In the genomic region with DNA sequence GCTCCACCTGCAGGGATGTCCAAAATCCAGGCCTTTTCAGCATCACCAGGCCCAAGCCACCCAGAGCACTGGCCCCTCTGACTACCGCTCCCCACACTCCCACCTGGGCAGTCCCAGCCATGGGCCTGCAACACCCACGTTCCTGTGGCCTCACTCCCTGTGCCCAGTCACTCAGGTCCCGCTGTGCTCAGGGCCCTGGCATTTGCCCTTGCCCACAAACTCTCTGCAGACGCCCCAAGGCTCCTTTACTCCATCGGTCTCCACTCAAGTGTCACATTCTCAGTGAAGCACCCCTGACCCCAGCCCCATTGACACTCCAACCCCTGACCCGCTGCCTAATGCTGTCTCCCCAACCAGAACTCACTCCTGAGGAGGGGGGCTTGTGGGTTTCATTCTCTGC, we compare ENCODE assay signal across 22 cellular contexts. TPM values are rescaled to one million over a fixed set of nuclear protein-coding genes. Genes with fewer than 3 reads are reported as not detected.
A peak's percentile ranks its signal among the peaks of the same experiment; 100 is the strongest.
DNase-seq lines count a peak whose midpoint lies in the region; ATAC-seq, FAIRE-seq and TF ChIP-seq lines count a peak whose summit lies in the region.
"Had no signal": no experiment of that assay in that cellular context is flagged by ENCODE, and none has a peak within 500 bp of the region (broad histone marks: within the 10 kb centered on the region; RNA-seq: fewer than 3 reads in every experiment).

No MANE protein-coding gene starts in this region.

- H3F3A ChIP-seq in smooth muscle cell (ENCODE audit: low read depth) = no peaks in the 10 kb centered on the region

- H3K9ac ChIP-seq in smooth muscle cell (ENCODE audit: low read depth) = no peak overlapping the region

- no peak for TF ChIP-seq CTCF in left ventricle myocardium inferior (IDR thresholded peaks at IDR 0.05; ENCODE audit: borderline replicate concordance)
- TF ChIP-seq CTCF in right lobe of liver (IDR thresholded peaks at IDR 0.05) = no peak
- no peak for TF ChIP-seq CTCF in D721Med (IDR thresholded peaks at IDR 0.05; ENCODE audit: insufficient read depth, missing control alignments)
- TF ChIP-seq CTCF in smooth muscle cell (IDR thresholded peaks at IDR 0.05; ENCODE audit: borderline replicate concordance, insufficient read depth, poor library complexity, severe bottlenecking) = no peak

- WGBS in right lobe of liver (ENCODE audit: insufficient coverage, low coverage, low lambda C conversion rate, missing lambda C conversion rate) = 95% methylated on average over 3 of the region's 6 CpGs
- WGBS in smooth muscle cell (ENCODE audit: low lambda C conversion rate) = 95% methylated on average over 6 of the region's 6 CpGs

- H3K4me2 ChIP-seq in smooth muscle cell = no peak overlapping the region

- H3K27ac ChIP-seq in left ventricle myocardium inferior (replicated peaks) = peak overlapping the region; percentile 89
- H3K27ac ChIP-seq in right lobe of liver = peak overlapping the region in 2 of 3 donors; percentile 2 to 10
- no peak overlapping the region for H3K27ac ChIP-seq in smooth muscle cell (ENCODE audit: low read depth)

- H3K36me3 ChIP-seq in left ventricle myocardium inferior (peaks cover 11% of the 10 kb centered on the region), right lobe of liver (no peaks in the 10 kb centered on the region), smooth muscle cell (ENCODE audit: low read depth) (no peaks in the 10 kb centered on the region)

- H2AFZ ChIP-seq in smooth muscle cell (ENCODE audit: low read depth) = no peak overlapping the region

- H3K4me1 ChIP-seq in left ventricle myocardium inferior = peaks cover 54% of the 10 kb centered on the region
- H3K4me1 ChIP-seq in right lobe of liver = peaks cover 0 to 43% (median 8%) of the 10 kb centered on the region in 4 donors
- no peaks in the 10 kb centered on the region for H3K4me1 ChIP-seq in smooth muscle cell (ENCODE audit: low read depth)

- intact Hi-C loops in left ventricle myocardium inferior (cut with micrococcal nuclease) = no loop called here
- intact Hi-C loops in Right ventricle myocardium superior (cut with DNase I) = no loop called here
- intact Hi-C loops in right lobe of liver (cut with DNase I) = no loop called here
- intact Hi-C loops in sciatic nerve (cut with DNase I) = no loop called here

- H3K79me2 ChIP-seq in smooth muscle cell (ENCODE audit: low read depth) = no peaks in the 10 kb centered on the region

- H3K4me3 ChIP-seq in left ventricle myocardium inferior (peak overlapping the region; percentile 29), right lobe of liver (no peak overlapping the region), smooth muscle cell (no peak overlapping the region)
- H3K4me3 ChIP-seq: testis had no signal

- TF ChIP-seq POLR2A in right lobe of liver (IDR thresholded peaks at IDR 0.05) = no peak

- no peak for ATAC-seq in Right ventricle myocardium superior (ENCODE audit: poor library complexity)
- no peak for ATAC-seq in right lobe of liver
- peak; percentile 0 for ATAC-seq in sciatic nerve
- ATAC-seq in HG03095 (IDR thresholded peaks at IDR 0.05; ENCODE audit: unreplicated experiment) = no peak
- ATAC-seq: activated CD4-positive, CD25-positive, alpha-beta regulatory T cell treated with anti-CD3 and anti-CD28 coated beads, Interleukin-2, amount 50 U/mL, for 24 hours; activated naive CD8-positive, alpha-beta T cell treated with anti-CD3 and anti-CD28 coated beads, Interleukin-2, amount 50 U/mL, for 24 hours; activated T-helper 17 cell treated with anti-CD3 and anti-CD28 coated beads, Interleukin-2, amount 50 U/mL, for 72 hours; naive thymus-derived CD4-positive, alpha-beta T cell had no signal

- peaks cover 28% of the 10 kb centered on the region for H4K20me1 ChIP-seq in smooth muscle cell (ENCODE audit: low read depth)

- H3K27me3 ChIP-seq in left ventricle myocardium inferior (ENCODE audit: low read depth) (no peaks in the 10 kb centered on the region), right lobe of liver (no peaks in the 10 kb centered on the region), smooth muscle cell (ENCODE audit: low read depth) (no peaks in the 10 kb centered on the region)
- H3K27me3 ChIP-seq: testis had no signal

- FAIRE-seq in D721Med (lab: Jason Lieb, UNC) = no peak
- FAIRE-seq: A204.1, GM12891 had no signal

- no peak for DNase-seq in left ventricle myocardium inferior
- no peak for DNase-seq in Right ventricle myocardium superior
- DNase-seq in right lobe of liver = no peak
- DNase-seq in sciatic nerve (ENCODE audit: low spot score) = no peak
- DNase-seq in D721Med (ENCODE audit: insufficient read length, low spot score) = no peak
- DNase-seq in activated CD4-positive, CD25-positive, alpha-beta regulatory T cell treated with anti-CD3 and anti-CD28 coated beads, Interleukin-2, amount 50 U/mL, for 72 hours = no peak
- DNase-seq in smooth muscle cell (lab: John Stamatoyannopoulos, UW; ENCODE audit: unreplicated experiment) = no peak
- DNase-seq: activated naive CD8-positive, alpha-beta T cell treated with anti-CD3 and anti-CD28 coated beads, Interleukin-2, amount 50 U/mL, for 24 hours; DMS 273 treated with DMSO at 0.1 percent for 48 hours; foreskin fibroblast; GF-D8; naive thymus-derived CD4-positive, alpha-beta T cell; NCI-H2081; NCI-H524 treated with DMSO at 0.1 percent for 48 hours; stimulated activated CD4-positive, alpha-beta T cell treated with anti-CD3 and anti-CD28 coated beads, Interleukin-4, amount 100 ng/mL, for 24 hours had no signal

- H3K9me3 ChIP-seq in left ventricle myocardium inferior (replicated peaks) (no peaks in the 10 kb centered on the region), right lobe of liver (no peaks in the 10 kb centered on the region), smooth muscle cell (replicated peaks; ENCODE audit: low read depth) (no peaks in the 10 kb centered on the region)
- H3K9me3 ChIP-seq: testis had no signal

RNA-seq across cellular contexts. Expression of gene MPG, which starts 23.6 kb away (rescaled TPM):
- 44.5 TPM for total RNA-seq in left ventricle myocardium inferior
- total RNA-seq in Right ventricle myocardium superior = 31.6 TPM
- 10 to 100 TPM; 20.7 to 76.4 (median 26.9) TPM for total RNA-seq in right lobe of liver
- 35.0 TPM for total RNA-seq in sciatic nerve
- total RNA-seq in smooth muscle cell = 73.8 and 84.7 TPM in 2 replicates
- polyA plus RNA-seq in smooth muscle cell = 104 and 120 TPM in 2 replicates

RNA-seq across cellular contexts. Expression of gene RHBDF1, which starts 29.2 kb away (rescaled TPM):
- total RNA-seq in left ventricle myocardium inferior (24.4 TPM), Right ventricle myocardium superior (16.6 TPM), right lobe of liver (10 to 100 TPM in 1 of 6 experiments, 1 to 10 TPM in 5; 5.0 to 14.3 (median 7.1) TPM), sciatic nerve (116 TPM), smooth muscle cell (38.2 and 41.4 TPM in 2 replicates)
- 68.0 and 84.9 TPM in 2 replicates for polyA plus RNA-seq in smooth muscle cell
- total RNA-seq: T-helper 2 cell treated with Interferon-gamma antibody and Interleukin-4, amounts not matched to agents 100 ng/mL and 5 ng/mL, for 36 hours had no signal
- polyA plus RNA-seq: naive thymus-derived CD4-positive, alpha-beta T cell had no signal

RNA-seq across cellular contexts. Expression of gene NPRL3, which starts 36.9 kb away (rescaled TPM):
- total RNA-seq in left ventricle myocardium inferior (18.4 TPM), Right ventricle myocardium superior (19.2 TPM), right lobe of liver (10 to 100 TPM; 12.7 to 20.0 (median 13.9) TPM), sciatic nerve (45.7 TPM), smooth muscle cell (4.6 and 15.5 TPM in 2 replicates)
- 26.1 and 28.3 TPM in 2 replicates for polyA plus RNA-seq in smooth muscle cell

RNA-seq across cellular contexts. Expression of gene SNRNP25, which starts 48.0 kb away (rescaled TPM):
- total RNA-seq in left ventricle myocardium inferior (71.2 TPM), Right ventricle myocardium superior (79.9 TPM), right lobe of liver (10 to 100 TPM; 11.7 to 15.9 (median 14.8) TPM), sciatic nerve (8.7 TPM), smooth muscle cell (20.1 and 21.4 TPM in 2 replicates)
- polyA plus RNA-seq in smooth muscle cell = 45.9 and 48.2 TPM in 2 replicates

RNA-seq across cellular contexts. Expression of gene POLR3K, which starts 48.2 kb away (rescaled TPM):
- total RNA-seq in left ventricle myocardium inferior (11.7 TPM), Right ventricle myocardium superior (11.1 TPM), right lobe of liver (1 to 10 TPM; 3.5 to 6.3 (median 4.3) TPM), sciatic nerve (7.1 TPM), smooth muscle cell (2.1 and 2.9 TPM in 2 replicates)
- polyA plus RNA-seq in smooth muscle cell = 10.5 and 11.1 TPM in 2 replicates
